Comparison of ENCODE assay signal across 1 cellular context in genomic region chr14:37429618-37430017, GRCh38.
TF ChIP-seq lines count a peak whose summit lies in the region.

No MANE protein-coding gene starts in this region.

TF ChIP-seq in GM23338, 12 proteins besides CTCF, POLR2A, EP300 and RAD21 (continued from another document):
- TF ChIP-seq, protein P1, sequence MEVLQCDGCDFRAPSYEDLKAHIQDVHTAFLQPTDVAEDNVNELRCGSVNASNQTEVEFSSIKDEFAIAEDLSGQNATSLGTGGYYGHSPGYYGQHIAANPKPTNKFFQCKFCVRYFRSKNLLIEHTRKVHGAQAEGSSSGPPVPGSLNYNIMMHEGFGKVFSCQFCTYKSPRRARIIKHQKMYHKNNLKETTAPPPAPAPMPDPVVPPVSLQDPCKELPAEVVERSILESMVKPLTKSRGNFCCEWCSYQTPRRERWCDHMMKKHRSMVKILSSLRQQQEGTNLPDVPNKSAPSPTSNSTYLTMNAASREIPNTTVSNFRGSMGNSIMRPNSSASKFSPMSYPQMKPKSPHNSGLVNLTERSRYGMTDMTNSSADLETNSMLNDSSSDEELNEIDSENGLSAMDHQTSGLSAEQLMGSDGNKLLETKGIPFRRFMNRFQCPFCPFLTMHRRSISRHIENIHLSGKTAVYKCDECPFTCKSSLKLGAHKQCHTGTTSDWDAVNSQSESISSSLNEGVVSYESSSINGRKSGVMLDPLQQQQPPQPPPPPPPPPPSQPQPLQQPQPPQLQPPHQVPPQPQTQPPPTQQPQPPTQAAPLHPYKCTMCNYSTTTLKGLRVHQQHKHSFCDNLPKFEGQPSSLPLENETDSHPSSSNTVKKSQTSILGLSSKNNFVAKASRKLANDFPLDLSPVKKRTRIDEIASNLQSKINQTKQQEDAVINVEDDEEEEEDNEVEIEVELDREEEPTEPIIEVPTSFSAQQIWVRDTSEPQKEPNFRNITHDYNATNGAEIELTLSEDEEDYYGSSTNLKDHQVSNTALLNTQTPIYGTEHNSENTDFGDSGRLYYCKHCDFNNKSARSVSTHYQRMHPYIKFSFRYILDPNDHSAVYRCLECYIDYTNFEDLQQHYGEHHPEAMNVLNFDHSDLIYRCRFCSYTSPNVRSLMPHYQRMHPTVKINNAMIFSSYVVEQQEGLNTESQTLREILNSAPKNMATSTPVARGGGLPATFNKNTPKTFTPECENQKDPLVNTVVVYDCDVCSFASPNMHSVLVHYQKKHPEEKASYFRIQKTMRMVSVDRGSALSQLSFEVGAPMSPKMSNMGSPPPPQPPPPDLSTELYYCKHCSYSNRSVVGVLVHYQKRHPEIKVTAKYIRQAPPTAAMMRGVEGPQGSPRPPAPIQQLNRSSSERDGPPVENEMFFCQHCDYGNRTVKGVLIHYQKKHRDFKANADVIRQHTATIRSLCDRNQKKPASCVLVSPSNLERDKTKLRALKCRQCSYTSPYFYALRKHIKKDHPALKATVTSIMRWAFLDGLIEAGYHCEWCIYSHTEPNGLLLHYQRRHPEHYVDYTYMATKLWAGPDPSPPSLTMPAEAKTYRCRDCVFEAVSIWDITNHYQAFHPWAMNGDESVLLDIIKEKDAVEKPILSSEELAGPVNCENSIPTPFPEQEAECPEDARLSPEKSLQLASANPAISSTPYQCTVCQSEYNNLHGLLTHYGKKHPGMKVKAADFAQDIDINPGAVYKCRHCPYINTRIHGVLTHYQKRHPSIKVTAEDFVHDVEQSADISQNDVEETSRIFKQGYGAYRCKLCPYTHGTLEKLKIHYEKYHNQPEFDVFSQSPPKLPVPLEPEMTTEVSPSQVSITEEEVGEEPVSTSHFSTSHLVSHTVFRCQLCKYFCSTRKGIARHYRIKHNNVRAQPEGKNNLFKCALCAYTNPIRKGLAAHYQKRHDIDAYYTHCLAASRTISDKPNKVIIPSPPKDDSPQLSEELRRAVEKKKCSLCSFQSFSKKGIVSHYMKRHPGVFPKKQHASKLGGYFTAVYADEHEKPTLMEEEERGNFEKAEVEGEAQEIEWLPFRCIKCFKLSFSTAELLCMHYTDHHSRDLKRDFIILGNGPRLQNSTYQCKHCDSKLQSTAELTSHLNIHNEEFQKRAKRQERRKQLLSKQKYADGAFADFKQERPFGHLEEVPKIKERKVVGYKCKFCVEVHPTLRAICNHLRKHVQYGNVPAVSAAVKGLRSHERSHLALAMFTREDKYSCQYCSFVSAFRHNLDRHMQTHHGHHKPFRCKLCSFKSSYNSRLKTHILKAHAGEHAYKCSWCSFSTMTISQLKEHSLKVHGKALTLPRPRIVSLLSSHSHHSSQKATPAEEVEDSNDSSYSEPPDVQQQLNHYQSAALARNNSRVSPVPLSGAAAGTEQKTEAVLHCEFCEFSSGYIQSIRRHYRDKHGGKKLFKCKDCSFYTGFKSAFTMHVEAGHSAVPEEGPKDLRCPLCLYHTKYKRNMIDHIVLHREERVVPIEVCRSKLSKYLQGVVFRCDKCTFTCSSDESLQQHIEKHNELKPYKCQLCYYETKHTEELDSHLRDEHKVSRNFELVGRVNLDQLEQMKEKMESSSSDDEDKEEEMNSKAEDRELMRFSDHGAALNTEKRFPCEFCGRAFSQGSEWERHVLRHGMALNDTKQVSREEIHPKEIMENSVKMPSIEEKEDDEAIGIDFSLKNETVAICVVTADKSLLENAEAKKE (CRISPR knock-in tag; IDR thresholded peaks at IDR 0.05) = no peak
TF ChIP-seq in GM23338: peak in this region for 0.
